Comparison of ENCODE assay signal across 8 cellular contexts in the genomic region with DNA sequence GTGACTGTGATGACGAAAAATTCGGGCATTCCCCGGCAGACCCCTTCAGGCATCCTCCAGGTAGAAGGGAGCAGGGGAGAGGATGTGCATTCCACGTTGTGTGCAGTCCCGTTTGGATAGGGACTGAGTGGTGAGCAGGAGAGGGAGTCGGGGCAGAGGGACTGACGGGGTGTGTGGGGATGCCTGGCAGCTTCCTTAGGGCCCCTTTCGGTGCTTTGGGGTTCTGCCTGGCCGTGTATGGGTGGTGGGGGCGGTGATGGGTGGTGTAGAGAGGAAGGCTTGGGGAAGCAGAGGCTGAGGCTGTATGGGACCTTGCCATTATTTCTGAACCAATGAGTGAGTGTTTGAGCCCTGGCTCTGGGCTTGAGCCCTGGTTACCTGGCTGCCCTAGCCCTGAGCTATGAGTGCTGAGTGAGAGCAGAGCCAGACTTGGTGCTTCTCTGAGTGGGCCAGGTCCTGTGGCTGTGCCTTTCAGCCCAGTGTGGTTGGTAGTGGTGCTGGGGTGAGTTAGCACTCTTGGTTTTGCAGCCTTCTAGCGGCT. TPM values are rescaled to one million over a fixed set of nuclear protein-coding genes. Genes with fewer than 3 reads are reported as not detected.
DNase-seq lines count a peak whose midpoint lies in the region; ATAC-seq and TF ChIP-seq lines count a peak whose summit lies in the region.

No MANE protein-coding gene starts in this region.

- peak overlapping the region in 8 of 10 donors; percentile 94 to 100 (median 99) for H3K27ac ChIP-seq in heart right ventricle

- WGBS in heart right ventricle, 2 donors, result 17 to 19% methylated on average over 11 of the region's 11 CpGs

- TF ChIP-seq CTCF in heart right ventricle (IDR thresholded peaks at IDR 0.05), result no peak
- no peak for TF ChIP-seq CTCF in fibroblast of villous mesenchyme (IDR thresholded peaks at IDR 0.05; ENCODE audit: insufficient read depth, low read depth, low read length)

- H3K9me3 ChIP-seq in heart right ventricle, result no peaks in the 10 kb centered on the region
- no peaks in the 10 kb centered on the region for H3K9me3 ChIP-seq in skeletal muscle satellite cell (replicated peaks; ENCODE audit: low read length)

- no peak for ATAC-seq in heart right ventricle
- ATAC-seq in Right ventricle myocardium inferior, result no peak
- ATAC-seq in GM19455 (IDR thresholded peaks at IDR 0.05; ENCODE audit: unreplicated experiment), result no peak

- intact Hi-C loops in heart right ventricle (cut with DNase I) (loop anchor here in 4 of 10 donors (5.0 to 10.0 kb wide), 3 partner anchors 113 to 211 kb away; a partner anchor contains a TSS), Right ventricle myocardium inferior (cut with DNase I) (no loop called here)
- intact Hi-C loops in activated CD4-positive, alpha-beta T cell treated with anti-CD3 and anti-CD28 coated beads, Interleukin-2, amount 10 ng/mL, durations not matched to agents 24 days and 14 days (cut with micrococcal nuclease), result loop anchor here (2.0 kb wide), 2 partner anchors 13 to 297 kb away; a partner anchor contains a TSS

- H3K9ac ChIP-seq in skeletal muscle satellite cell (ENCODE audit: low read depth, low read length), result peak overlapping the region; percentile 94

- peak overlapping the region; percentile 95 for H3K4me2 ChIP-seq in skeletal muscle satellite cell (ENCODE audit: low read length)

- peak overlapping the region; percentile 92 for H3K27ac Mint-ChIP-seq in activated CD4-positive, alpha-beta T cell treated with anti-CD3 and anti-CD28 coated beads, Interleukin-2, amount 10 ng/mL, durations not matched to agents 24 days and 14 days

- DNase-seq in heart right ventricle (peak in 1 of 2 donors; percentile 4), Right ventricle myocardium inferior (ENCODE audit: missing footprints) (no peak), fibroblast of villous mesenchyme (ENCODE audit: low read depth) (no peak), C1 segment of cervical spinal cord (lab: John Stamatoyannopoulos, UW) (no peak), occipital lobe (lab: John Stamatoyannopoulos, UW) (no peak)
- peak; percentile 76 for DNase-seq in activated CD4-positive, alpha-beta T cell treated with anti-CD3 and anti-CD28 coated beads, Interleukin-2, amount 10 ng/mL, durations not matched to agents 24 days and 14 days

- H3K36me3 ChIP-seq in heart right ventricle (peaks cover 0 to 40% (median 18%) of the 10 kb centered on the region in 9 donors), skeletal muscle satellite cell (ENCODE audit: insufficient read depth, low read length) (peaks cover 37% of the 10 kb centered on the region)

- no peaks in the 10 kb centered on the region for H3K27me3 Mint-ChIP-seq in activated CD4-positive, alpha-beta T cell treated with anti-CD3 and anti-CD28 coated beads, Interleukin-2, amount 10 ng/mL, durations not matched to agents 24 days and 14 days

- H3K36me3 Mint-ChIP-seq in activated CD4-positive, alpha-beta T cell treated with anti-CD3 and anti-CD28 coated beads, Interleukin-2, amount 10 ng/mL, durations not matched to agents 24 days and 14 days (ENCODE audit: low read depth), result peaks cover 19% of the 10 kb centered on the region

- H3K4me1 ChIP-seq in heart right ventricle, result peaks cover 5 to 48% (median 21%) of the 10 kb centered on the region in 9 donors
- H3K4me1 ChIP-seq in skeletal muscle satellite cell (ENCODE audit: control insufficient read depth, insufficient read depth, low read length), result peaks cover 33% of the 10 kb centered on the region

- H3K27me3 ChIP-seq in heart right ventricle (no peaks in the 10 kb centered on the region), skeletal muscle satellite cell (ENCODE audit: control insufficient read depth, insufficient read depth, low read length) (no peaks in the 10 kb centered on the region)

- H3K9me3 Mint-ChIP-seq in activated CD4-positive, alpha-beta T cell treated with anti-CD3 and anti-CD28 coated beads, Interleukin-2, amount 10 ng/mL, durations not matched to agents 24 days and 14 days, result no peaks in the 10 kb centered on the region

- H3K4me3 ChIP-seq in heart right ventricle, result peak overlapping the region; percentile 57 to 94 (median 84)
- H3K4me3 ChIP-seq in fibroblast of villous mesenchyme (ENCODE audit: low read depth, low read length), result peak overlapping the region; percentile 98
- peak overlapping the region; percentile 84 for H3K4me3 ChIP-seq in skeletal muscle satellite cell (ENCODE audit: low read length)

- peak overlapping the region; percentile 98 for H3K4me3 Mint-ChIP-seq in activated CD4-positive, alpha-beta T cell treated with anti-CD3 and anti-CD28 coated beads, Interleukin-2, amount 10 ng/mL, durations not matched to agents 24 days and 14 days

- peaks cover 20% of the 10 kb centered on the region for H3K4me1 Mint-ChIP-seq in activated CD4-positive, alpha-beta T cell treated with anti-CD3 and anti-CD28 coated beads, Interleukin-2, amount 10 ng/mL, durations not matched to agents 24 days and 14 days

RNA-seq across cellular contexts. Expression of a gene that starts 0.9 kb away (rescaled TPM):
- 100 to 1,000 TPM in 9 of 10 donors, 10 to 100 TPM in 1; 97.7 to 146 (median 107) TPM for total RNA-seq in heart right ventricle
- polyA plus RNA-seq in heart right ventricle, result 100 to 1,000 TPM in 1 of 2 donors, 10 to 100 TPM in 1; 50.1 to 141 TPM
- 130 TPM for total RNA-seq in Right ventricle myocardium inferior
- total RNA-seq in activated CD4-positive, alpha-beta T cell treated with anti-CD3 and anti-CD28 coated beads, Interleukin-2, amount 10 ng/mL, durations not matched to agents 24 days and 14 days, result 123 and 144 TPM in 2 replicates
- 123 and 163 TPM in 2 replicates for total RNA-seq in fibroblast of villous mesenchyme
- total RNA-seq in skeletal muscle satellite cell (2012; rRNA removed), result 41.6 and 43.9 TPM in 2 replicates
- total RNA-seq in occipital lobe, result 9.4 TPM

RNA-seq across cellular contexts. Expression of a gene that starts 8.9 kb away (rescaled TPM):
- 10 to 100 TPM in 7 of 10 donors, 1 to 10 TPM in 3; 7.5 to 84.4 (median 10.8) TPM for total RNA-seq in heart right ventricle
- polyA plus RNA-seq in heart right ventricle, result 10 to 100 TPM in 1 of 2 donors, 1 to 10 TPM in 1; 6.8 to 10.8 TPM
- total RNA-seq in Right ventricle myocardium inferior, result 33.1 TPM
- not detected in 2 replicates for total RNA-seq in activated CD4-positive, alpha-beta T cell treated with anti-CD3 and anti-CD28 coated beads, Interleukin-2, amount 10 ng/mL, durations not matched to agents 24 days and 14 days
- not detected in 2 replicates for total RNA-seq in fibroblast of villous mesenchyme
- total RNA-seq in skeletal muscle satellite cell (2012; rRNA removed), result not detected in 2 replicates
- 5.8 TPM for total RNA-seq in occipital lobe

RNA-seq across cellular contexts. Expression of a gene that starts 18.5 kb away (rescaled TPM):
- total RNA-seq in heart right ventricle (not detected), Right ventricle myocardium inferior (not detected), fibroblast of villous mesenchyme (not detected in 2 replicates), occipital lobe (not detected)
- polyA plus RNA-seq in heart right ventricle, result not detected
- total RNA-seq in activated CD4-positive, alpha-beta T cell treated with anti-CD3 and anti-CD28 coated beads, Interleukin-2, amount 10 ng/mL, durations not matched to agents 24 days and 14 days, result not detected in 2 replicates
- not detected in 2 replicates for total RNA-seq in skeletal muscle satellite cell (2012; rRNA removed)

RNA-seq across cellular contexts. Expression of a gene that starts 33.5 kb away (rescaled TPM):
- total RNA-seq in heart right ventricle, result 1 to 10 TPM in 2 of 10 donors, under 1 TPM in 5, not detected in 3; 0.23 to 1.4 (median 0.59) TPM
- under 1 TPM; 0.16 to 0.37 TPM for polyA plus RNA-seq in heart right ventricle
- 1.2 TPM for total RNA-seq in Right ventricle myocardium inferior
- not detected in 2 replicates for total RNA-seq in activated CD4-positive, alpha-beta T cell treated with anti-CD3 and anti-CD28 coated beads, Interleukin-2, amount 10 ng/mL, durations not matched to agents 24 days and 14 days
- not detected in 2 replicates for total RNA-seq in fibroblast of villous mesenchyme
- 1.5 TPM in 1 of 2 replicates, not detected in the other for total RNA-seq in skeletal muscle satellite cell (2012; rRNA removed)
- total RNA-seq in occipital lobe, result not detected
